In genomic region chr1:244846653-244847052, GRCh38 we compare ENCODE assay signal across 3 cellular contexts.
TF ChIP-seq lines count a peak whose summit lies in the region.

No MANE protein-coding gene starts in this region.

TF ChIP-seq in HepG2, 621 proteins besides CTCF, POLR2A, EP300 and RAD21 (continues in another document):
- TF ChIP-seq FLYWCH1 (CRISPR knock-in tag; IDR thresholded peaks at IDR 0.05) = no peak
- TF ChIP-seq ZNF589 (CRISPR knock-in tag; conservative IDR thresholded peaks at IDR 0.05) = no peak
- TF ChIP-seq ZNF3 (CRISPR knock-in tag; IDR thresholded peaks at IDR 0.05) = no peak
- TF ChIP-seq POLR2AphosphoS5 (IDR thresholded peaks at IDR 0.05; ENCODE audit: low read depth, low read length) = no peak; the same call in 1 of the 2 replicates
- TF ChIP-seq AKNA (CRISPR knock-in tag; IDR thresholded peaks at IDR 0.05; ENCODE audit: borderline replicate concordance) = no peak
- TF ChIP-seq EED (CRISPR knock-in tag; IDR thresholded peaks at IDR 0.05) = no peak
- no peak for TF ChIP-seq FOSL2 (CRISPR knock-in tag; IDR thresholded peaks at IDR 0.05)
- TF ChIP-seq ZHX1 (CRISPR knock-in tag; IDR thresholded peaks at IDR 0.05; ENCODE audit: low read depth) = no peak
- peak; percentile 47; the same call in 1 of the 2 replicates for TF ChIP-seq POLR2G (IDR thresholded peaks at IDR 0.05; ENCODE audit: low read depth, low read length)

TF ChIP-seq in HEK293, 187 proteins besides CTCF, POLR2A, EP300 and RAD21:
- TF ChIP-seq, protein P1, sequence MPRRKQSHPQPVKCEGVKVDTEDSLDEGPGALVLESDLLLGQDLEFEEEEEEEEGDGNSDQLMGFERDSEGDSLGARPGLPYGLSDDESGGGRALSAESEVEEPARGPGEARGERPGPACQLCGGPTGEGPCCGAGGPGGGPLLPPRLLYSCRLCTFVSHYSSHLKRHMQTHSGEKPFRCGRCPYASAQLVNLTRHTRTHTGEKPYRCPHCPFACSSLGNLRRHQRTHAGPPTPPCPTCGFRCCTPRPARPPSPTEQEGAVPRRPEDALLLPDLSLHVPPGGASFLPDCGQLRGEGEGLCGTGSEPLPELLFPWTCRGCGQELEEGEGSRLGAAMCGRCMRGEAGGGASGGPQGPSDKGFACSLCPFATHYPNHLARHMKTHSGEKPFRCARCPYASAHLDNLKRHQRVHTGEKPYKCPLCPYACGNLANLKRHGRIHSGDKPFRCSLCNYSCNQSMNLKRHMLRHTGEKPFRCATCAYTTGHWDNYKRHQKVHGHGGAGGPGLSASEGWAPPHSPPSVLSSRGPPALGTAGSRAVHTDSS (tag by site-specific recombination; IDR thresholded peaks at IDR 0.05) = no peak
- TF ChIP-seq, protein P2, sequence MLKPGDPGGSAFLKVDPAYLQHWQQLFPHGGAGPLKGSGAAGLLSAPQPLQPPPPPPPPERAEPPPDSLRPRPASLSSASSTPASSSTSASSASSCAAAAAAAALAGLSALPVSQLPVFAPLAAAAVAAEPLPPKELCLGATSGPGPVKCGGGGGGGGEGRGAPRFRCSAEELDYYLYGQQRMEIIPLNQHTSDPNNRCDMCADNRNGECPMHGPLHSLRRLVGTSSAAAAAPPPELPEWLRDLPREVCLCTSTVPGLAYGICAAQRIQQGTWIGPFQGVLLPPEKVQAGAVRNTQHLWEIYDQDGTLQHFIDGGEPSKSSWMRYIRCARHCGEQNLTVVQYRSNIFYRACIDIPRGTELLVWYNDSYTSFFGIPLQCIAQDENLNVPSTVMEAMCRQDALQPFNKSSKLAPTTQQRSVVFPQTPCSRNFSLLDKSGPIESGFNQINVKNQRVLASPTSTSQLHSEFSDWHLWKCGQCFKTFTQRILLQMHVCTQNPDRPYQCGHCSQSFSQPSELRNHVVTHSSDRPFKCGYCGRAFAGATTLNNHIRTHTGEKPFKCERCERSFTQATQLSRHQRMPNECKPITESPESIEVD (tag by site-specific recombination; IDR thresholded peaks at IDR 0.05) = peak; percentile 40; the same call in 1 of the 2 replicates
- peak; percentile 72 for TF ChIP-seq PRDM1 (tag by site-specific recombination; IDR thresholded peaks at IDR 0.05)
- no peak for TF ChIP-seq ZNF692 (tag by site-specific recombination; IDR thresholded peaks at IDR 0.05)
- TF ChIP-seq ZNF664 (tag by site-specific recombination; IDR thresholded peaks at IDR 0.05) = peak; percentile 62; the same call in 1 of the 2 replicates
- no peak for TF ChIP-seq ZNF747 (tag by site-specific recombination; IDR thresholded peaks at IDR 0.05)

TF ChIP-seq in K562, 482 proteins besides CTCF, POLR2A, EP300 and RAD21:
- no peak for TF ChIP-seq RB1 (IDR thresholded peaks at IDR 0.05; ENCODE audit: low read depth)
- TF ChIP-seq ZNF217 (CRISPR knock-in tag; IDR thresholded peaks at IDR 0.05) = no peak
- TF ChIP-seq CREM (IDR thresholded peaks at IDR 0.05; ENCODE audit: low read depth) = no peak
- TF ChIP-seq POLR2B (IDR thresholded peaks at IDR 0.05; ENCODE audit: low read depth, partially characterized antibody) = peak; percentile 19
- no peak for TF ChIP-seq HMG20A (CRISPR knock-in tag; conservative IDR thresholded peaks at IDR 0.05)
- TF ChIP-seq NELFE (IDR thresholded peaks at IDR 0.05; ENCODE audit: insufficient read depth, insufficient read length) = no peak
- peak; percentile 74; the same call in 1 of the 2 replicates for TF ChIP-seq POLR2AphosphoS2 (IDR thresholded peaks at IDR 0.05; ENCODE audit: low read length)
